9 cellular contexts compared by ENCODE assay signal in genomic region chr6:4059115-4059777, GRCh38. TPM values are rescaled to one million over a fixed set of nuclear protein-coding genes. Genes with fewer than 3 reads are reported as not detected.
DNase-seq lines count a peak whose midpoint lies in the region; ATAC-seq and TF ChIP-seq lines count a peak whose summit lies in the region.
"Had no signal": no experiment of that assay in that cellular context is flagged by ENCODE, and none has a peak within 500 bp of the region (broad histone marks: within the 10 kb centered on the region; RNA-seq: fewer than 3 reads in every experiment).

No MANE protein-coding gene starts in this region.

- TF ChIP-seq CTCF in epithelial cell of esophagus (IDR thresholded peaks at IDR 0.05; ENCODE audit: insufficient read depth, low read depth, low read length, missing control alignments) (peak; percentile 33), sigmoid colon (IDR thresholded peaks at IDR 0.05) (no peak)

- DNase-seq in HPDE6-E6E7 (ENCODE audit: extremely low spot score) (peak; percentile 83), epithelial cell of esophagus (ENCODE audit: low read depth) (peak; percentile 87), NCI-H146 treated with DMSO at 0.1 percent for 48 hours (lab: John Stamatoyannopoulos, UW; ENCODE audit: unreplicated experiment) (no peak), sigmoid colon (no peak)
- peak; percentile 56 for DNase-seq in activated CD4-positive, alpha-beta T cell treated with anti-CD3 and anti-CD28 coated beads, Interleukin-2, amount 10 ng/mL, durations not matched to agents 7 days and 5 days
- DNase-seq in stimulated activated CD4-positive, alpha-beta T cell treated with anti-CD3 and anti-CD28 coated beads, Interleukin-4, amount 100 ng/mL, for 1 hour = peak; percentile 37

- H3K36me3 ChIP-seq in sigmoid colon = peaks cover 17 to 99% (median 70%) of the 10 kb centered on the region in 4 donors

- no peaks in the 10 kb centered on the region for H3K9me3 Mint-ChIP-seq in activated CD4-positive, alpha-beta T cell treated with anti-CD3 and anti-CD28 coated beads, Interleukin-2, amount 10 ng/mL, durations not matched to agents 7 days and 5 days

- CTCF ChIA-PET in activated CD4-positive, alpha-beta T cell treated with anti-CD3 and anti-CD28 coated beads, Interleukin-2, amount 10 ng/mL, durations not matched to agents 7 days and 5 days (lab: Charles Lee) = interaction anchor here (0.6 to 3.9 kb wide), 15 partner anchors 9 to 1979 kb away, joined by 3 to 20 read pairs (median 4); partner anchors contain the start of gene ECI2

- no peaks in the 10 kb centered on the region for H3K9me3 ChIP-seq in sigmoid colon

- ATAC-seq in HG02870 (IDR thresholded peaks at IDR 0.05; ENCODE audit: unreplicated experiment) = no peak
- no peak for ATAC-seq in HG03432 (IDR thresholded peaks at IDR 0.05; ENCODE audit: unreplicated experiment)

- H3K27ac ChIP-seq in sigmoid colon = no peak overlapping the region

- H3K4me1 Mint-ChIP-seq in activated CD4-positive, alpha-beta T cell treated with anti-CD3 and anti-CD28 coated beads, Interleukin-2, amount 10 ng/mL, durations not matched to agents 7 days and 5 days = peaks cover 38% of the 10 kb centered on the region

- H3K4me3 Mint-ChIP-seq in activated CD4-positive, alpha-beta T cell treated with anti-CD3 and anti-CD28 coated beads, Interleukin-2, amount 10 ng/mL, durations not matched to agents 7 days and 5 days = peak overlapping the region; percentile 42

- intact Hi-C loops in sigmoid colon (cut with DNase I) = loop anchor here (5.0 kb wide), 1 partner anchor 98 kb away; no protein-coding TSS in a partner anchor

- TF ChIP-seq POLR2A in sigmoid colon (IDR thresholded peaks at IDR 0.05) = no peak

- POLR2A ChIA-PET in activated CD4-positive, alpha-beta T cell treated with anti-CD3 and anti-CD28 coated beads, Interleukin-2, amount 10 ng/mL, durations not matched to agents 7 days and 5 days (lab: Charles Lee) = interaction anchor here (1.0 to 1.3 kb wide), 3 partner anchors 37 to 77 kb away, joined by 3 to 9 read pairs (median 3); partner anchors contain the start of gene ECI2

- H3K27me3 Mint-ChIP-seq in activated CD4-positive, alpha-beta T cell treated with anti-CD3 and anti-CD28 coated beads, Interleukin-2, amount 10 ng/mL, durations not matched to agents 7 days and 5 days = no peaks in the 10 kb centered on the region

- 73 to 79% methylated on average over 4 of the region's 4 CpGs for WGBS in sigmoid colon, 2 donors

- H3K4me3 ChIP-seq in epithelial cell of esophagus (ENCODE audit: low read length) = no peak overlapping the region
- H3K4me3 ChIP-seq in sigmoid colon = no peak overlapping the region

- peak overlapping the region; percentile 87 for H3K27ac Mint-ChIP-seq in activated CD4-positive, alpha-beta T cell treated with anti-CD3 and anti-CD28 coated beads, Interleukin-2, amount 10 ng/mL, durations not matched to agents 7 days and 5 days

- TF ChIP-seq EP300 in sigmoid colon (IDR thresholded peaks at IDR 0.05) = no peak

- H3K36me3 Mint-ChIP-seq in activated CD4-positive, alpha-beta T cell treated with anti-CD3 and anti-CD28 coated beads, Interleukin-2, amount 10 ng/mL, durations not matched to agents 7 days and 5 days (ENCODE audit: low read depth) = peaks cover 66% of the 10 kb centered on the region

- H3K4me1 ChIP-seq in sigmoid colon = peaks cover 0 to 5% (median 0%) of the 10 kb centered on the region in 4 donors

- no peaks in the 10 kb centered on the region for H3K27me3 ChIP-seq in sigmoid colon

RNA-seq across cellular contexts. Expression of gene FAM217A, which starts 19.7 kb away (rescaled TPM):
- not detected for total RNA-seq in activated CD4-positive, alpha-beta T cell treated with anti-CD3 and anti-CD28 coated beads, Interleukin-2, amount 10 ng/mL, durations not matched to agents 7 days and 5 days
- total RNA-seq in sigmoid colon = not detected
- under 1 TPM in 1 of 3 donors, not detected in 2; 0.03 TPM for polyA plus RNA-seq in sigmoid colon
- total RNA-seq: skeletal muscle tissue had no signal

Comparison
In these comparisons a context has a peak if more than half of its experiments do, and no peak if none do; other contexts are left out.
1. DNase-seq: peak in HPDE6-E6E7 (single experiment), activated CD4-positive, alpha-beta T cell treated with anti-CD3 and anti-CD28 coated beads, Interleukin-2, amount 10 ng/mL, durations not matched to agents 7 days and 5 days (single experiment), epithelial cell of esophagus (single experiment) and stimulated activated CD4-positive, alpha-beta T cell treated with anti-CD3 and anti-CD28 coated beads, Interleukin-4, amount 100 ng/mL, for 1 hour (single experiment); none in NCI-H146 treated with DMSO at 0.1 percent for 48 hours (single experiment) and sigmoid colon (single experiment).